ENCODE assay signal across 9 cellular contexts in genomic region chr9:124871156-124871561, GRCh38. TPM values are rescaled to one million over a fixed set of nuclear protein-coding genes. Genes with fewer than 3 reads are reported as not detected.
DNase-seq lines count a peak whose midpoint lies in the region; ATAC-seq and TF ChIP-seq lines count a peak whose summit lies in the region.
"Had no signal": no experiment of that assay in that cellular context is flagged by ENCODE, and none has a peak within 500 bp of the region (broad histone marks: within the 10 kb centered on the region; RNA-seq: fewer than 3 reads in every experiment).

No MANE protein-coding gene starts in this region.

- peaks cover 20% of the 10 kb centered on the region for H3K36me3 Mint-ChIP-seq in CD4-positive, CD25-positive, alpha-beta regulatory T cell
- peaks cover 24% of the 10 kb centered on the region for H3K36me3 Mint-ChIP-seq in nephron (ENCODE audit: low read depth)

- no peak for DNase-seq in CD4-positive, CD25-positive, alpha-beta regulatory T cell
- DNase-seq in adrenal gland: no peak
- no peak for DNase-seq in D341Med (ENCODE audit: low spot score)
- no peak for DNase-seq in NCI-H1694 (lab: John Stamatoyannopoulos, UW)
- DNase-seq: WERI-Rb-1 had no signal

- peaks cover 59% of the 10 kb centered on the region for H3K4me1 ChIP-seq in CD4-positive, CD25-positive, alpha-beta regulatory T cell (ENCODE audit: control insufficient read depth, insufficient read depth, low read length, poor library complexity, severe bottlenecking)
- peaks cover 15% of the 10 kb centered on the region for H3K4me1 ChIP-seq in HUES64 (ENCODE audit: insufficient read depth, low read length)
- peaks cover 40 to 57% of the 10 kb centered on the region in 2 donors for H3K4me1 ChIP-seq in adrenal gland (replicated peaks in 1 of 2)

- H3K4me3 Mint-ChIP-seq in CD4-positive, CD25-positive, alpha-beta regulatory T cell: peak overlapping the region; percentile 95 to 99 (median 96)
- peak overlapping the region; percentile 96 to 97 (median 96) for H3K4me3 Mint-ChIP-seq in nephron

- H3K27me3 Mint-ChIP-seq in CD4-positive, CD25-positive, alpha-beta regulatory T cell: no peaks in the 10 kb centered on the region
- no peaks in the 10 kb centered on the region for H3K27me3 Mint-ChIP-seq in nephron (ENCODE audit: low read depth)

- intact Hi-C loops in adrenal gland (cut with DNase I): no loop called here

- H3K4me3 ChIP-seq in CD4-positive, CD25-positive, alpha-beta regulatory T cell (ENCODE audit: low read depth, low read length): peak overlapping the region; percentile 91
- H3K4me3 ChIP-seq in HUES64 (ENCODE audit: low read length): peak overlapping the region; percentile 91; the same call in 1 of the 2 replicates
- H3K4me3 ChIP-seq in adrenal gland: peak overlapping the region in 1 of 4 donors; percentile 100

- H3K36me3 ChIP-seq in CD4-positive, CD25-positive, alpha-beta regulatory T cell (ENCODE audit: control insufficient read depth, insufficient read depth, low read length): peaks cover 42% of the 10 kb centered on the region
- H3K36me3 ChIP-seq in HUES64 (ENCODE audit: insufficient read depth, low read length) (peaks cover 44% of the 10 kb centered on the region), adrenal gland (replicated peaks in 1 of 2) (peaks cover 0 to 25% of the 10 kb centered on the region in 2 donors)

- TF ChIP-seq CTCF in adrenal gland (IDR thresholded peaks at IDR 0.05): no peak
- no peak for TF ChIP-seq CTCF in nephron (IDR thresholded peaks at IDR 0.05; ENCODE audit: unreplicated experiment in 3 of 3)

- 89% methylated on average over 11 of the region's 11 CpGs for WGBS in HUES64
- WGBS in adrenal gland, 4 donors: 64 to 72% (median 67%) methylated on average over 10 to 11 of the region's 11 CpGs

- peaks cover 15 to 68% (median 35%) of the 10 kb centered on the region in 4 donors for H3K4me1 Mint-ChIP-seq in CD4-positive, CD25-positive, alpha-beta regulatory T cell
- H3K4me1 Mint-ChIP-seq in nephron: peaks cover 34% of the 10 kb centered on the region

- no peaks in the 10 kb centered on the region for H3K9me3 ChIP-seq in CD4-positive, CD25-positive, alpha-beta regulatory T cell (ENCODE audit: control insufficient read depth in 2 of 2, low read length in 2 of 2)
- H3K9me3 ChIP-seq in HUES64 (ENCODE audit: insufficient read depth, low read depth, low read length): no peaks in the 10 kb centered on the region
- H3K9me3 ChIP-seq in adrenal gland (replicated peaks in 1 of 3): no peaks in the 10 kb centered on the region

- no peaks in the 10 kb centered on the region for H3K27me3 ChIP-seq in CD4-positive, CD25-positive, alpha-beta regulatory T cell (ENCODE audit: control insufficient read depth, insufficient read depth, low read length)
- H3K27me3 ChIP-seq in HUES64 (ENCODE audit: insufficient read depth, low read length): no peaks in the 10 kb centered on the region
- no peaks in the 10 kb centered on the region for H3K27me3 ChIP-seq in adrenal gland

- ATAC-seq in CD4-positive, CD25-positive, alpha-beta regulatory T cell (ENCODE audit: low read depth in 2 of 2): no peak
- ATAC-seq in HG02938 (IDR thresholded peaks at IDR 0.05; ENCODE audit: unreplicated experiment): no peak
- ATAC-seq in GM21447 (IDR thresholded peaks at IDR 0.05; ENCODE audit: unreplicated experiment): no peak

- H3K27ac Mint-ChIP-seq in CD4-positive, CD25-positive, alpha-beta regulatory T cell: peak overlapping the region; percentile 81 to 95 (median 95)
- H3K27ac Mint-ChIP-seq in nephron: peak overlapping the region in 2 of 3 experiments; percentile 85 to 96

- no peak for TF ChIP-seq POLR2A in adrenal gland (IDR thresholded peaks at IDR 0.05)

- H3K9me3 Mint-ChIP-seq in CD4-positive, CD25-positive, alpha-beta regulatory T cell: no peaks in the 10 kb centered on the region
- no peaks in the 10 kb centered on the region for H3K9me3 Mint-ChIP-seq in nephron

- H3K27ac ChIP-seq in CD4-positive, CD25-positive, alpha-beta regulatory T cell (ENCODE audit: insufficient read depth, low read length, poor library complexity, severe bottlenecking): peak overlapping the region; percentile 94
- H3K27ac ChIP-seq in HUES64 (ENCODE audit: low read depth, low read length): no peak overlapping the region
- peak overlapping the region in 3 of 5 donors; percentile 75 to 99 (median 97) for H3K27ac ChIP-seq in adrenal gland

- H3K9ac ChIP-seq in HUES64 (ENCODE audit: low read depth, low read length): peak overlapping the region; percentile 96; the same call in 1 of the 2 replicates

RNA-seq across cellular contexts. Expression of gene ARPC5L, which starts 9.2 kb away (rescaled TPM):
- 48.6 TPM for total RNA-seq in CD4-positive, CD25-positive, alpha-beta regulatory T cell
- polyA plus RNA-seq in CD4-positive, CD25-positive, alpha-beta regulatory T cell: 10 to 100 TPM; 60.6 to 63.7 (median 61.7) TPM
- polyA plus RNA-seq in HUES64 (2013, experiment 1 of 2): 57.9 TPM
- 50.6 TPM for polyA plus RNA-seq in HUES64 (2013, experiment 2 of 2)
- 10 to 100 TPM; 20.7 to 86.8 (median 37.6) TPM for total RNA-seq in adrenal gland
- polyA plus RNA-seq in adrenal gland: 10 to 100 TPM; 35.9 to 97.6 (median 38.4) TPM

RNA-seq across cellular contexts. Expression of gene RPL35, which starts 9.4 kb away (rescaled TPM):
- 1,242 TPM for total RNA-seq in CD4-positive, CD25-positive, alpha-beta regulatory T cell
- polyA plus RNA-seq in CD4-positive, CD25-positive, alpha-beta regulatory T cell: 1,000 to 10,000 TPM; 1,519 to 2,085 (median 1,866) TPM
- polyA plus RNA-seq in HUES64 (2013, experiment 1 of 2): 2,082 TPM
- 2,092 TPM for polyA plus RNA-seq in HUES64 (2013, experiment 2 of 2)
- 1,000 to 10,000 TPM in 7 of 8 donors, 100 to 1,000 TPM in 1; 884 to 1,836 (median 1,225) TPM for total RNA-seq in adrenal gland
- 1,000 to 10,000 TPM; 1,560 to 4,952 (median 4,757) TPM for polyA plus RNA-seq in adrenal gland

RNA-seq across cellular contexts. Expression of gene WDR38, which starts 17.9 kb away (rescaled TPM):
- not detected for total RNA-seq in CD4-positive, CD25-positive, alpha-beta regulatory T cell
- not detected for polyA plus RNA-seq in CD4-positive, CD25-positive, alpha-beta regulatory T cell
- polyA plus RNA-seq in HUES64 (2013, experiment 1 of 2): not detected
- polyA plus RNA-seq in HUES64 (2013, experiment 2 of 2): not detected
- not detected for total RNA-seq in adrenal gland
- under 1 TPM in 1 of 3 donors, not detected in 2; 0.16 TPM for polyA plus RNA-seq in adrenal gland
